Comparison of ENCODE assay signal across 12 cellular contexts in genomic region chr12:99521664-99522063, GRCh38.
DNase-seq lines count a peak whose midpoint lies in the region; ATAC-seq and TF ChIP-seq lines count a peak whose summit lies in the region.
"Had no signal": no experiment of that assay in that cellular context is flagged by ENCODE, and none has a peak within 500 bp of the region (broad histone marks: within the 10 kb centered on the region; RNA-seq: fewer than 3 reads in every experiment).

No MANE protein-coding gene starts in this region.

- peak; percentile 5 for DNase-seq in GM12865 (ENCODE audit: low read depth)
- peak; percentile 61 for DNase-seq in endodermal cell
- no peak for DNase-seq in neural crest cell (ENCODE audit: low read depth, low spot score)
- no peak for DNase-seq in foreskin keratinocyte
- no peak for DNase-seq in mucosa of gallbladder (ENCODE audit: low spot score)
- DNase-seq: ACHN; CD4-positive, alpha-beta T cell; DMS153; GF-D8 had no signal

- H3K27me3 Mint-ChIP-seq in endodermal cell (ENCODE audit: insufficient read depth) (no peaks in the 10 kb centered on the region), neural crest cell (ENCODE audit: low read depth) (no peaks in the 10 kb centered on the region)
- H3K27me3 Mint-ChIP-seq: CD4-positive, alpha-beta T cell had no signal

- ATAC-seq in HG02588 (IDR thresholded peaks at IDR 0.05; ENCODE audit: unreplicated experiment) = peak; percentile 51
- no peak for ATAC-seq in foreskin keratinocyte
- ATAC-seq in HG03196 (IDR thresholded peaks at IDR 0.05; ENCODE audit: unreplicated experiment) = no peak

- WGBS in endodermal cell (ENCODE audit: insufficient coverage in 1 of 2, insufficient read length in 1 of 2), 2 experiments = 87 to 94% methylated on average over 2 to 3 of the region's 3 CpGs

- no peak overlapping the region for H3K4me3 ChIP-seq in GM12865 (ENCODE audit: low read depth, low read length)
- no peak overlapping the region for H3K4me3 ChIP-seq in endodermal cell (ENCODE audit: low read length)
- H3K4me3 ChIP-seq: BLaER1 treated with 17β-estradiol and CSF1 and Interleukin-3, amounts not matched to agents 10 nM and 100 nM had no signal

- H3K9me3 Mint-ChIP-seq in endodermal cell (peaks cover 5% of the 10 kb centered on the region), neural crest cell (peaks cover 6% of the 10 kb centered on the region)

- H3K27ac Mint-ChIP-seq in endodermal cell = no peak overlapping the region
- H3K27ac Mint-ChIP-seq in neural crest cell (ENCODE audit: unreplicated experiment) = peak overlapping the region; percentile 96
- H3K27ac Mint-ChIP-seq: CD4-positive, alpha-beta T cell had no signal

- peaks cover 4% of the 10 kb centered on the region for H3K4me1 ChIP-seq in endodermal cell (ENCODE audit: control insufficient read depth, insufficient read depth, low read length)
- H3K4me1 ChIP-seq in foreskin keratinocyte = no peaks in the 10 kb centered on the region
- H3K4me1 ChIP-seq: BLaER1 treated with 17β-estradiol and CSF1 and Interleukin-3, amounts not matched to agents 10 nM and 100 nM had no signal

- no peak for TF ChIP-seq CTCF in GM12865 (IDR thresholded peaks at IDR 0.05; ENCODE audit: insufficient read depth, low read depth, low read length, missing control alignments)
- TF ChIP-seq CTCF in endodermal cell (conservative IDR thresholded peaks at IDR 0.05) = no peak
- no peak for TF ChIP-seq CTCF in neural crest cell (conservative IDR thresholded peaks at IDR 0.05)
- no peak for TF ChIP-seq CTCF in foreskin keratinocyte (conservative IDR thresholded peaks at IDR 0.05)

- H3K36me3 ChIP-seq in endodermal cell (ENCODE audit: control insufficient read depth, insufficient read depth, low read length) = no peaks in the 10 kb centered on the region

- H3K36me3 Mint-ChIP-seq in endodermal cell (ENCODE audit: low read depth) = no peaks in the 10 kb centered on the region
- no peaks in the 10 kb centered on the region for H3K36me3 Mint-ChIP-seq in neural crest cell (ENCODE audit: low read depth)

- H3K9me3 ChIP-seq in endodermal cell (ENCODE audit: control insufficient read depth, low read length) = peaks cover 11% of the 10 kb centered on the region

- H3K4me1 Mint-ChIP-seq in endodermal cell = peaks cover 7% of the 10 kb centered on the region
- no peaks in the 10 kb centered on the region for H3K4me1 Mint-ChIP-seq in neural crest cell

- H3K27ac ChIP-seq in endodermal cell (ENCODE audit: low read depth, low read length) (no peak overlapping the region), foreskin keratinocyte (no peak overlapping the region)
- H3K27ac ChIP-seq: BLaER1 treated with 17β-estradiol and CSF1 and Interleukin-3, amounts not matched to agents 10 nM and 100 nM had no signal

- H3K9ac ChIP-seq in endodermal cell (ENCODE audit: extremely low read depth, low read length, poor library complexity, severe bottlenecking) = no peak overlapping the region
- H3K9ac ChIP-seq: BLaER1 treated with 17β-estradiol and CSF1 and Interleukin-3, amounts not matched to agents 10 nM and 100 nM had no signal

- H3K4me3 Mint-ChIP-seq in endodermal cell (no peak overlapping the region), neural crest cell (no peak overlapping the region)
- H3K4me3 Mint-ChIP-seq: CD4-positive, alpha-beta T cell had no signal

- H3K27me3 ChIP-seq in endodermal cell (ENCODE audit: control insufficient read depth, insufficient read depth, low read length, poor library complexity, severe bottlenecking) = no peaks in the 10 kb centered on the region
- no peaks in the 10 kb centered on the region for H3K27me3 ChIP-seq in foreskin keratinocyte
- H3K27me3 ChIP-seq: BLaER1 treated with 17β-estradiol and CSF1 and Interleukin-3, amounts not matched to agents 10 nM and 100 nM had no signal

Comparison
In these comparisons a context has a peak if more than half of its experiments do, and no peak if none do; other contexts are left out.
1. DNase-seq: peak in GM12865 (single experiment) and endodermal cell (single experiment); none in neural crest cell (single experiment), foreskin keratinocyte (0 of 2) and mucosa of gallbladder (single experiment).